14 cellular contexts compared by ENCODE assay signal in the genomic region with DNA sequence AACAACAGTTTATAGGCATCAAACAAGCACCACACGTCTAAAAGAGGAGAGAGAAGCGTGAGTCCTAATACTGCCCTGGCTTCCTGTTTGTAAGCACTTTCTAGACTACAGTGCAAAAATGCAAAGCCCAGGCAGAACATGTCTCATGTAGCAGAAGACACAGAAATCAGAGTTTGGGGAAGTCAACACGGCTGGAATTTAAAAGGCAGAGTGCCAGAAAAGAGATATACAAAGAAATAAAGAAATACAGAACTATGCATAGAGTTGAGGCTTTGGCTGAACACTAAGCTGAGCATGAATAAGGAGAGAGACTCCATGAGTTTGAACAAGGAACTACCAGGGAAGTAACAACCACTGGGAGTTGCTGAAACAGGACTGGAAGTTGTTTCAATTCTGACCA.
A peak's percentile ranks its signal among the peaks of the same experiment; 100 is the strongest.
DNase-seq lines count a peak whose midpoint lies in the region; ATAC-seq and TF ChIP-seq lines count a peak whose summit lies in the region.
"Had no signal": no experiment of that assay in that cellular context is flagged by ENCODE, and none has a peak within 500 bp of the region (broad histone marks: within the 10 kb centered on the region; RNA-seq: fewer than 3 reads in every experiment).

No MANE protein-coding gene starts in this region.

- TF ChIP-seq CTCF in OCI-LY3 (IDR thresholded peaks at IDR 0.05; ENCODE audit: low read depth, low read length) (0 out of 2 replicates have a peak, but pooled peaks have one; percentile 4), fibroblast of mammary gland (conservative IDR thresholded peaks at IDR 0.05; ENCODE audit: control insufficient read depth, insufficient read depth, low read depth, low read length) (peak; percentile 2), GM13977 (IDR thresholded peaks at IDR 0.05; ENCODE audit: extremely low read depth, insufficient read depth, missing control alignments) (no peak)

- no peaks in the 10 kb centered on the region for H3K36me3 ChIP-seq in OCI-LY3 (replicated peaks; ENCODE audit: low read depth, low read length)
- H3K36me3 ChIP-seq: pancreas had no signal

- intact Hi-C loops in left ventricle myocardium superior (cut with micrococcal nuclease) (no loop called here), cardiac septum (cut with DNase I) (no loop called here)

- H3K4me2 ChIP-seq in OCI-LY3 (ENCODE audit: low read length) = peak overlapping the region; percentile 23

- no peaks in the 10 kb centered on the region for H3K79me2 ChIP-seq in OCI-LY3 (ENCODE audit: low read length)

- peak; percentile 37 for ATAC-seq in left ventricle myocardium superior
- ATAC-seq in GM21528 (IDR thresholded peaks at IDR 0.05; ENCODE audit: low FRiP score, unreplicated experiment) = no peak

- peaks cover 8% of the 10 kb centered on the region; the same call in 1 of the 2 replicates for H3K9me3 ChIP-seq in OCI-LY3 (ENCODE audit: insufficient read depth, low read length)
- H3K9me3 ChIP-seq: pancreas had no signal

- in situ Hi-C loops in GM13977 (cut with MboI; ENCODE audit: low pct_unique_long_range_greater_than_20kb, low sequenced_read_pairs, unreplicated experiment) = loop anchor here (25.0 kb wide), 1 partner anchor 699 kb away; no protein-coding TSS in a partner anchor

- H2AFZ ChIP-seq in OCI-LY3 (ENCODE audit: low read depth, low read length) = peak overlapping the region; percentile 80

- H3K27me3 ChIP-seq in OCI-LY3 (ENCODE audit: low read depth, low read length) = no peaks in the 10 kb centered on the region
- H3K27me3 ChIP-seq: pancreas had no signal

- no peak overlapping the region for H3K9ac ChIP-seq in OCI-LY3 (ENCODE audit: low read length)

- no peaks in the 10 kb centered on the region for H4K20me1 ChIP-seq in OCI-LY3 (ENCODE audit: insufficient read depth, low read length)

- DNase-seq in left ventricle myocardium superior (no peak), cardiac septum (ENCODE audit: low spot score) (no peak), fibroblast of mammary gland (ENCODE audit: low read depth) (no peak), GM13977 (ENCODE audit: low spot score) (no peak), HT-29 (ENCODE audit: low spot score) (no peak), mucosa of gallbladder (ENCODE audit: low spot score) (no peak)
- DNase-seq: activated CD4-positive, alpha-beta T cell treated with anti-CD3 and anti-CD28 coated beads for 48 hours; anterior cingulate cortex; mammary epithelial cell; NCI-H1694; NCI-H82; pancreas had no signal

- no peak overlapping the region for H3K27ac ChIP-seq in OCI-LY3 (ENCODE audit: low read length)
- H3K27ac ChIP-seq: pancreas had no signal

- H3K4me3 ChIP-seq in OCI-LY3 (ENCODE audit: low read length) = no peak overlapping the region
- H3K4me3 ChIP-seq in fibroblast of mammary gland (ENCODE audit: control insufficient read depth, low read depth, low read length) = no peak overlapping the region
- H3K4me3 ChIP-seq: pancreas had no signal

- peaks cover 5% of the 10 kb centered on the region for H3K4me1 ChIP-seq in OCI-LY3 (ENCODE audit: low read length)
- H3K4me1 ChIP-seq: pancreas had no signal
